ENCODE assay signal across 5 cellular contexts in the genomic region with DNA sequence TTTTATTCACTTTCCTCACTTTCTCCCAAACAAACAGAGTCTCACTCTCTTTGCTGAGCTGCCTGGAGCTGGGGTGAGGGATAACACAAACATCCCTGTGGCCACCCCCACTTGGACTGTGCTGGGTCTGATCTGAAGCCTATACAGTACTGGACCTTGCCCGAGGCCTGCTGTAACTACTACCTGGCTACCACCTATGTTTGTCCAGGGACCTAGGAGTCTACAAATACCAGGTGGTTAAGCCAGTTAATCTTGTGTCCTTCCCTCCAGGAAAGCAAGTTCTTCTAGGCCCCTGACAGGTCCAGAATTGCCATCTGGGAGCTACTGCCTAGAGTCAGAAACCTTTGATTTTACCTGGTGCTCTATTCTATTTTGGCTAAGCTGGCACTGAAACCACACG.
"Had no signal": no experiment of that assay in that cellular context is flagged by ENCODE, and none has a peak within 500 bp of the region (broad histone marks: within the 10 kb centered on the region; RNA-seq: fewer than 3 reads in every experiment).

No MANE protein-coding gene starts in this region.

- ATAC-seq: GM23338, HepG2 had no signal

- DNase-seq: H9, HCEC 1CT had no signal

- H3K4me3 ChIP-seq: GM23338 had no signal

- H3K27ac ChIP-seq: HL-60 had no signal
